In the genomic region with DNA sequence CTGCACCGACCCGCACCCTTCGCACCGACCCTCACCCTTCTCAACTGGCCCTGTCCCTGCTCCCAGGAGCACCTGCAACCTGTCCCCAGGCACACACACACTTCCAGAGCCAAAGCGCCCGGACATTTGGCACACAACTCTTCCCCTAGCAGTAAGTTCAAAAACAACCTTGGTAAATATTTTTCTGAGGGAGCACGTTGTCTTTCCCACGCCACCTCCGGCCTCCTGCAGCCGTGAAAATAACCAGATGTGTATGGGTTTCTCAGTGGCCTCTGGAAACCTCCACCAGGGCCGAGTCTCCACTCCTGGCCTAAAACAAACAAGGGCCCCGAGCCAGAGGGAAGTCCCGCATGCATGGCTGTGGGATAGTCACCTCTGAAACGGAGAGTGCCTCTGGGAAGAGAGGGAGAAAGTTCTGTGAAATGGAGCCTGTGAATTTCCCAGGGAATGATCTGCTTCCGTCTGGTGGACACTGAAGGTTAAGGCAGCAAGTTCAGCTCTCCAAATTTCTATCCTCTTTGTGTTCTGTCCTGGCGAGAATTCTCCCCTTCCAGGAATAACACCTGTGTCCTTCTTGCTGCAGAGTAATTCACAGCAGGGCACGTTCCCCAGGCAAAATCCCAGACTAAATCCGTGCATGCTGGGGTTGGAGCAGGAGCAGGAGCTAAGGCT, we compare ENCODE assay signal across 2 cellular contexts.
TF ChIP-seq lines count a peak whose summit lies in the region.

No MANE protein-coding gene starts in this region.

TF ChIP-seq in Ishikawa, 13 proteins besides CTCF, POLR2A, EP300 and RAD21 (continued from another document):
- TF ChIP-seq ZBTB7A (IDR thresholded peaks at IDR 0.05; ENCODE audit: low read depth): no peak
TF ChIP-seq in Ishikawa: peak in this region for 1.

TF ChIP-seq in H1, 55 proteins besides CTCF, POLR2A, EP300 and RAD21 (continued from another document):
- TF ChIP-seq KDM5A (IDR thresholded peaks at IDR 0.05; ENCODE audit: low read length): no peak
- no peak for TF ChIP-seq KDM1A (IDR thresholded peaks at IDR 0.05; ENCODE audit: borderline replicate concordance, low read length)
TF ChIP-seq in H1: peak in this region for 1.
